In genomic region chr5:125823572-125823971, GRCh38 we compare ENCODE assay signal across 26 cellular contexts.
A peak's percentile ranks its signal among the peaks of the same experiment; 100 is the strongest.
DNase-seq lines count a peak whose midpoint lies in the region; ATAC-seq and TF ChIP-seq lines count a peak whose summit lies in the region.
"Had no signal": no experiment of that assay in that cellular context is flagged by ENCODE, and none has a peak within 500 bp of the region (broad histone marks: within the 10 kb centered on the region; RNA-seq: fewer than 3 reads in every experiment).

No MANE protein-coding gene starts in this region.

- POLR2A ChIA-PET in CD8-positive, alpha-beta T cell (lab: Charles Lee), result no interaction called here

- no peaks in the 10 kb centered on the region for H3K4me1 Mint-ChIP-seq in CD8-positive, alpha-beta T cell (ENCODE audit: low read depth)
- H3K4me1 Mint-ChIP-seq: activated CD4-positive, alpha-beta T cell treated with anti-CD3 and anti-CD28 coated beads, Interleukin-2, amount 10 ng/mL, durations not matched to agents 7 days and 5 days; activated naive CD8-positive, alpha-beta T cell treated with anti-CD3 and anti-CD28 coated beads for 36 hours; endodermal cell; neural progenitor cell had no signal

- no peaks in the 10 kb centered on the region for H3K27me3 Mint-ChIP-seq in CD8-positive, alpha-beta T cell (ENCODE audit: low read depth)
- H3K27me3 Mint-ChIP-seq: activated CD4-positive, alpha-beta T cell treated with anti-CD3 and anti-CD28 coated beads, Interleukin-2, amount 10 ng/mL, durations not matched to agents 7 days and 5 days; activated naive CD8-positive, alpha-beta T cell treated with anti-CD3 and anti-CD28 coated beads for 36 hours had no signal

- peak; percentile 19; the same call in 1 of the 3 replicates for ATAC-seq in RWPE2 (ENCODE audit: low read depth)
- ATAC-seq in CD8-positive, alpha-beta T cell, result no peak
- ATAC-seq: psoas muscle had no signal

- H3K9me3 ChIP-seq in RWPE2 (ENCODE audit: severe bottlenecking), result no peaks in the 10 kb centered on the region
- no peaks in the 10 kb centered on the region for H3K9me3 ChIP-seq in CD8-positive, alpha-beta T cell (ENCODE audit: low read length)
- no peaks in the 10 kb centered on the region for H3K9me3 ChIP-seq in ovary
- H3K9me3 ChIP-seq in HAP-1, result no peaks in the 10 kb centered on the region
- H3K9me3 ChIP-seq: psoas muscle, thyroid gland had no signal

- CTCF ChIA-PET in CD8-positive, alpha-beta T cell (lab: Charles Lee), result no interaction called here

- H3K9me3 Mint-ChIP-seq in CD8-positive, alpha-beta T cell, result peaks cover 3% of the 10 kb centered on the region
- H3K9me3 Mint-ChIP-seq: endodermal cell; T-helper 2 cell treated with Interferon-gamma antibody and Interleukin-4, amounts not matched to agents 5 μg/mL and 100 μg/mL, for 36 hours had no signal

- in situ Hi-C loops in HAP-1 (cut with MboI; ENCODE audit: low sequenced_read_pairs), result no loop called here

- H3K36me3 ChIP-seq in RWPE2 (ENCODE audit: low read depth), result no peaks in the 10 kb centered on the region
- H3K36me3 ChIP-seq in CD8-positive, alpha-beta T cell (ENCODE audit: insufficient read depth, low read length), result no peaks in the 10 kb centered on the region
- no peaks in the 10 kb centered on the region for H3K36me3 ChIP-seq in ovary
- no peaks in the 10 kb centered on the region for H3K36me3 ChIP-seq in HAP-1 (replicated peaks)
- H3K36me3 ChIP-seq: neural progenitor cell, thyroid gland, WERI-Rb-1 had no signal

- H3K36me3 Mint-ChIP-seq in CD8-positive, alpha-beta T cell, result no peaks in the 10 kb centered on the region
- H3K36me3 Mint-ChIP-seq: activated naive CD8-positive, alpha-beta T cell treated with anti-CD3 and anti-CD28 coated beads for 36 hours; neural progenitor cell had no signal

- H3K4me3 ChIP-seq in HFF-Myc (replicated peaks; ENCODE audit: low read depth, low read length) (no peak overlapping the region), RWPE2 (ENCODE audit: severe bottlenecking) (no peak overlapping the region), ovary (no peak overlapping the region), HAP-1 (no peak overlapping the region)
- no peak overlapping the region for H3K4me3 ChIP-seq in CD8-positive, alpha-beta T cell (ENCODE audit: low read depth, low read length)
- H3K4me3 ChIP-seq: coronary artery, neural progenitor cell, psoas muscle, thyroid gland had no signal

- H3K27me3 ChIP-seq in RWPE2 (ENCODE audit: insufficient read depth, poor library complexity, severe bottlenecking), result no peaks in the 10 kb centered on the region
- no peaks in the 10 kb centered on the region for H3K27me3 ChIP-seq in CD8-positive, alpha-beta T cell (ENCODE audit: insufficient read depth, low read length)
- no peaks in the 10 kb centered on the region for H3K27me3 ChIP-seq in ovary
- H3K27me3 ChIP-seq in HAP-1 (ENCODE audit: low read depth), result no peaks in the 10 kb centered on the region
- H3K27me3 ChIP-seq: neural progenitor cell, thyroid gland had no signal

- intact Hi-C loops in CD8-positive, alpha-beta T cell (cut with DNase I, micrococcal nuclease), result no loop called here
- intact Hi-C loops in ovary (cut with DNase I), result no loop called here

- peak; percentile 7 for DNase-seq in HFF-Myc (ENCODE audit: extremely low read depth, low read depth)
- DNase-seq in RWPE2 (ENCODE audit: low spot score), result no peak
- DNase-seq in fibroblast of peridontal ligament (ENCODE audit: extremely low read depth), result peak; percentile 62
- DNase-seq in stromal cell of bone marrow (ENCODE audit: low read depth), result peak; percentile 72
- DNase-seq in CD8-positive, alpha-beta T cell, result no peak
- no peak for DNase-seq in ovary
- DNase-seq in HAP-1 (ENCODE audit: low spot score in 2 of 2), result no peak
- DNase-seq: activated CD4-positive, alpha-beta T cell treated with anti-CD3 and anti-CD28 coated beads, Interleukin-2, amount 10 ng/mL, durations not matched to agents 7 days and 5 days; activated naive CD8-positive, alpha-beta T cell treated with anti-CD3 and anti-CD28 coated beads for 36 hours; AML-193; endodermal cell; foreskin melanocyte; hippocampal formation; islet precursor cell; NCI-H1436; NCI-H524; psoas muscle; RPMI8226; small intestine; stimulated activated CD4-positive, alpha-beta T cell treated with anti-CD3 and anti-CD28 coated beads, Interleukin-4, amount 100 ng/mL, for 1 hour; stimulated activated naive CD4-positive, alpha-beta T cell; thyroid gland; WERI-Rb-1 had no signal

- H3K4me3 Mint-ChIP-seq in CD8-positive, alpha-beta T cell, result no peak overlapping the region
- H3K4me3 Mint-ChIP-seq: activated CD4-positive, alpha-beta T cell treated with anti-CD3 and anti-CD28 coated beads, Interleukin-2, amount 10 ng/mL, durations not matched to agents 7 days and 5 days; activated naive CD8-positive, alpha-beta T cell treated with anti-CD3 and anti-CD28 coated beads for 36 hours; endodermal cell; neural progenitor cell; T-helper 2 cell treated with Interferon-gamma antibody and Interleukin-4, amounts not matched to agents 5 μg/mL and 100 μg/mL, for 36 hours had no signal

- WGBS in ovary, 3 donors, result 83 to 87% (median 84%) methylated on average over 4 of the region's 4 CpGs

- H3K27ac ChIP-seq in RWPE2 (ENCODE audit: poor library complexity, severe bottlenecking) (no peak overlapping the region), ovary (no peak overlapping the region)
- H3K27ac ChIP-seq in CD8-positive, alpha-beta T cell (ENCODE audit: low read depth, low read length), result no peak overlapping the region
- H3K27ac ChIP-seq: coronary artery, neural progenitor cell, psoas muscle, thyroid gland, WERI-Rb-1 had no signal

- no peak overlapping the region for H3K27ac Mint-ChIP-seq in CD8-positive, alpha-beta T cell
- H3K27ac Mint-ChIP-seq: activated CD4-positive, alpha-beta T cell treated with anti-CD3 and anti-CD28 coated beads, Interleukin-2, amount 10 ng/mL, durations not matched to agents 7 days and 5 days; activated naive CD8-positive, alpha-beta T cell treated with anti-CD3 and anti-CD28 coated beads for 36 hours; endodermal cell; neural progenitor cell; T-helper 2 cell treated with Interferon-gamma antibody and Interleukin-4, amounts not matched to agents 5 μg/mL and 100 μg/mL, for 36 hours had no signal

- H3K4me1 ChIP-seq in RWPE2 (ENCODE audit: insufficient read depth, poor library complexity, severe bottlenecking) (no peaks in the 10 kb centered on the region), ovary (ENCODE audit: insufficient read depth) (no peaks in the 10 kb centered on the region), HAP-1 (no peaks in the 10 kb centered on the region)
- H3K4me1 ChIP-seq in CD8-positive, alpha-beta T cell (ENCODE audit: insufficient read depth, low read length), result no peaks in the 10 kb centered on the region
- H3K4me1 ChIP-seq: neural progenitor cell, psoas muscle, thyroid gland had no signal

- TF ChIP-seq POLR2A in ovary (IDR thresholded peaks at IDR 0.05), result no peak

- TF ChIP-seq CTCF in HFF-Myc (IDR thresholded peaks at IDR 0.05; ENCODE audit: low read depth, low read length, missing control alignments), result no peak
- no peak for TF ChIP-seq CTCF in RWPE2 (IDR thresholded peaks at IDR 0.05; ENCODE audit: poor library complexity, severe bottlenecking)
- TF ChIP-seq CTCF in CD8-positive, alpha-beta T cell (IDR thresholded peaks at IDR 0.05), result no peak
- no peak for TF ChIP-seq CTCF in ovary (IDR thresholded peaks at IDR 0.05)

- no peak for TF ChIP-seq EP300 in ovary (IDR thresholded peaks at IDR 0.05)

Comparison
In these comparisons a context has a peak if more than half of its experiments do, and no peak if none do; other contexts are left out.
1. DNase-seq: peak in HFF-Myc (single experiment), fibroblast of peridontal ligament (single experiment) and stromal cell of bone marrow (single experiment); none in RWPE2 (single experiment), CD8-positive, alpha-beta T cell (0 of 7), ovary (0 of 5) and HAP-1 (0 of 2).